Comparison of ENCODE assay signal across 9 cellular contexts in genomic region chr12:48980389-48980952, GRCh38. TPM values are rescaled to one million over a fixed set of nuclear protein-coding genes. Genes with fewer than 3 reads are reported as not detected.
A peak's percentile ranks its signal among the peaks of the same experiment; 100 is the strongest.
DNase-seq lines count a peak whose midpoint lies in the region; ATAC-seq and TF ChIP-seq lines count a peak whose summit lies in the region.
"Had no signal": no experiment of that assay in that cellular context is flagged by ENCODE, and none has a peak within 500 bp of the region (broad histone marks: within the 10 kb centered on the region; RNA-seq: fewer than 3 reads in every experiment).

No MANE protein-coding gene starts in this region.

- H3K4me3 ChIP-seq in hepatocyte, result no peak overlapping the region

- peaks cover 39% of the 10 kb centered on the region for H3K4me1 ChIP-seq in hepatocyte (ENCODE audit: insufficient read depth)

- peaks cover 98% of the 10 kb centered on the region for H3K27me3 ChIP-seq in hepatocyte

- peak; percentile 21 for DNase-seq in NCI-H2227 (lab: John Stamatoyannopoulos, UW; ENCODE audit: unreplicated experiment)
- DNase-seq in NCI-H2227 treated with DMSO at 0.1 percent for 48 hours (lab: John Stamatoyannopoulos, UW), result no peak
- peak; percentile 37 to 51 for DNase-seq in activated CD4-positive, alpha-beta T cell treated with anti-CD3 and anti-CD28 coated beads, Interleukin-2, amount 50 U/mL, for 48 hours
- peak; percentile 53 for DNase-seq in hepatocyte (ENCODE audit: low spot score)
- peak in 1 of 2 donors; percentile 73 for DNase-seq in stimulated activated effector memory CD8-positive, alpha-beta T cell treated with anti-CD3 and anti-CD28 coated beads, Interleukin-12 subunit alpha, Interleukin-12 subunit beta, amount 100 ng/mL, for 72 hours (ENCODE audit: low spot score in 2 of 2)
- no peak for DNase-seq in midbrain (lab: John Stamatoyannopoulos, UW)
- DNase-seq in NAMALWA (ENCODE audit: low spot score), result no peak

- H2AFZ ChIP-seq in hepatocyte, result peak overlapping the region; percentile 8

- peak overlapping the region; percentile 82 for H3K4me2 ChIP-seq in hepatocyte

- H3K36me3 ChIP-seq in hepatocyte (replicated peaks; ENCODE audit: insufficient read depth, low read depth), result no peaks in the 10 kb centered on the region

- WGBS in hepatocyte (ENCODE audit: low lambda C conversion rate, missing lambda C conversion rate), result 2% methylated on average over 41 of the region's 46 CpGs

- H3K4me1 Mint-ChIP-seq in stimulated activated effector memory CD8-positive, alpha-beta T cell treated with anti-CD3 and anti-CD28 coated beads, Interleukin-12 subunit alpha, Interleukin-12 subunit beta, amount 100 ng/mL, for 72 hours, result peaks cover 59% of the 10 kb centered on the region

- peak; percentile 17 for TF ChIP-seq CTCF in hepatocyte (IDR thresholded peaks at IDR 0.05; ENCODE audit: poor library complexity)

- peaks cover 14% of the 10 kb centered on the region for H3K36me3 Mint-ChIP-seq in stimulated activated effector memory CD8-positive, alpha-beta T cell treated with anti-CD3 and anti-CD28 coated beads, Interleukin-12 subunit alpha, Interleukin-12 subunit beta, amount 100 ng/mL, for 72 hours

- ATAC-seq in stimulated activated effector memory CD8-positive, alpha-beta T cell treated with anti-CD3 and anti-CD28 coated beads, Interleukin-12 subunit alpha, Interleukin-12 subunit beta, amount 100 ng/mL, for 72 hours, result no peak
- no peak for ATAC-seq in HG03354 (IDR thresholded peaks at IDR 0.05; ENCODE audit: poor library complexity, severe bottlenecking, unreplicated experiment)

- H3K9me3 ChIP-seq in hepatocyte (ENCODE audit: low read depth), result no peaks in the 10 kb centered on the region

- H3K27ac Mint-ChIP-seq in stimulated activated effector memory CD8-positive, alpha-beta T cell treated with anti-CD3 and anti-CD28 coated beads, Interleukin-12 subunit alpha, Interleukin-12 subunit beta, amount 100 ng/mL, for 72 hours, result peak overlapping the region; percentile 60

- no peaks in the 10 kb centered on the region for H3K9me3 Mint-ChIP-seq in stimulated activated effector memory CD8-positive, alpha-beta T cell treated with anti-CD3 and anti-CD28 coated beads, Interleukin-12 subunit alpha, Interleukin-12 subunit beta, amount 100 ng/mL, for 72 hours

- H3K79me2 ChIP-seq in hepatocyte, result no peaks in the 10 kb centered on the region

- peak overlapping the region; percentile 80 for H3K4me3 Mint-ChIP-seq in stimulated activated effector memory CD8-positive, alpha-beta T cell treated with anti-CD3 and anti-CD28 coated beads, Interleukin-12 subunit alpha, Interleukin-12 subunit beta, amount 100 ng/mL, for 72 hours

- no peaks in the 10 kb centered on the region for H4K20me1 ChIP-seq in hepatocyte (ENCODE audit: insufficient read depth, poor library complexity, severe bottlenecking)

- H3K9me2 ChIP-seq in hepatocyte (replicated peaks; ENCODE audit: insufficient read depth), result no peaks in the 10 kb centered on the region

- no peak overlapping the region for H3K27ac ChIP-seq in hepatocyte

RNA-seq across cellular contexts. Expression of gene WNT1, which starts 2.3 kb away (rescaled TPM):
- not detected in 2 replicates for total RNA-seq in hepatocyte
- polyA plus RNA-seq in hepatocyte, result not detected in 2 replicates
- total RNA-seq: T-helper 2 cell treated with Interferon-gamma antibody and Interleukin-4, amounts not matched to agents 100 ng/mL and 5 ng/mL, for 36 hours had no signal

RNA-seq across cellular contexts. Expression of gene WNT10B, which starts 8.9 kb away (rescaled TPM):
- total RNA-seq in hepatocyte, result 0.30 TPM in 1 of 2 replicates, not detected in the other
- 0.77 and 1.1 TPM in 2 replicates for polyA plus RNA-seq in hepatocyte

RNA-seq across cellular contexts. Expression of gene DDN, which starts 18.7 kb away (rescaled TPM):
- total RNA-seq in hepatocyte, result 0.10 and 0.20 TPM in 2 replicates
- polyA plus RNA-seq in hepatocyte, result not detected in 2 replicates

RNA-seq across cellular contexts. Expression of gene ARF3, which starts 23.2 kb away (rescaled TPM):
- 67.7 and 71.3 TPM in 2 replicates for total RNA-seq in hepatocyte
- polyA plus RNA-seq in hepatocyte, result 57.6 and 61.6 TPM in 2 replicates

RNA-seq across cellular contexts. Expression of gene PRKAG1, which starts 38.1 kb away (rescaled TPM):
- 61.5 and 69.8 TPM in 2 replicates for total RNA-seq in hepatocyte
- polyA plus RNA-seq in hepatocyte, result 39.9 and 46.0 TPM in 2 replicates

Comparison
In these comparisons a context has a peak if more than half of its experiments do, and no peak if none do; other contexts are left out.
1. DNase-seq: peak in NCI-H2227 (single experiment), activated CD4-positive, alpha-beta T cell treated with anti-CD3 and anti-CD28 coated beads, Interleukin-2, amount 50 U/mL, for 48 hours (2 of 2) and hepatocyte (single experiment); none in NCI-H2227 treated with DMSO at 0.1 percent for 48 hours (single experiment), midbrain (single experiment) and NAMALWA (single experiment).